ENCODE assay signal across 8 cellular contexts in the genomic region with DNA sequence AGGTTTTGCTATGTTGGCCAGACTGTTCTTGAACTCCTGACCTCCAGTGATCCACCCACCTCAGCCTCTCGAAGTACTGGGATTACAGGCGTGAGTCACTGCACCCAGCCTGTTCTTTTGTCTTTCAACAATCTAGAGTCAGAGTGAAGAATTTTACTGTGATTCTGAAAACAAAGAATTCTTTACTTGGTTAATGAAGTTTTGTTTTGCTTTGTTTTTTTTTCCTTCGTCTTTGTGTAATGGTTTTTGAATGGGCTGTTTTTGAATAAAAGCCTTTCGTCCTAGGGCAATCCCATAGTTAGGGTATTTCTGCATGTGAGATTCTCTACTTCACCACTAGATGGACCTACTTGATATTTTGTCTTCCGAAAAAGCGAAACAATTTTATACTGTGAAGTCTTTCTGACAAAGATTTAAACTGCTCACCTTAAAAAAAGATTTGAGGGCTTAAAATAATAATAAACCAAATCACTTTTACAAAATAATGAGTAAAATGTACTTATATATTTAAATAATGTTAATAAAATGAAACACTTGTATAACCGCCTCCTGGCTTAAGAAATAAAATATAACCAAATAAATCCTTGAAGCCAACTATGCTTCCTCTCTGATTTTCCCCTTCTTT. TPM values are rescaled to one million over a fixed set of nuclear protein-coding genes. Genes with fewer than 3 reads are reported as not detected.
A peak's percentile ranks its signal among the peaks of the same experiment; 100 is the strongest.
DNase-seq lines count a peak whose midpoint lies in the region; ATAC-seq and TF ChIP-seq lines count a peak whose summit lies in the region.

No MANE protein-coding gene starts in this region.

- H4K20me1 ChIP-seq in KMS-11 (ENCODE audit: insufficient read depth), result no peaks in the 10 kb centered on the region

- no peaks in the 10 kb centered on the region for H3K27me3 ChIP-seq in KMS-11 (ENCODE audit: insufficient read depth, low read depth)

- no peaks in the 10 kb centered on the region for H3K36me3 Mint-ChIP-seq in osteocyte (ENCODE audit: unreplicated experiment)

- no peaks in the 10 kb centered on the region for H3K4me1 Mint-ChIP-seq in osteocyte (ENCODE audit: unreplicated experiment)

- H3K4me3 ChIP-seq in KMS-11 (IDR thresholded peaks at IDR 0.05; ENCODE audit: insufficient read depth, low read depth, low read length), result no peak overlapping the region

- peaks cover 23% of the 10 kb centered on the region for H3K27me3 Mint-ChIP-seq in osteocyte (ENCODE audit: unreplicated experiment)

- H3K4me2 ChIP-seq in KMS-11, result no peak overlapping the region

- no peaks in the 10 kb centered on the region for H3K79me2 ChIP-seq in KMS-11 (ENCODE audit: insufficient read depth, low read depth)

- no peak overlapping the region for H3K27ac ChIP-seq in KMS-11

- H3K27ac Mint-ChIP-seq in osteocyte (ENCODE audit: unreplicated experiment), result no peak overlapping the region

- H3K4me1 ChIP-seq in KMS-11 (ENCODE audit: low read depth, poor library complexity, severe bottlenecking), result no peaks in the 10 kb centered on the region

- no peaks in the 10 kb centered on the region for H3K36me3 ChIP-seq in KMS-11 (ENCODE audit: insufficient read depth)

- H3K9me3 Mint-ChIP-seq in osteocyte (ENCODE audit: unreplicated experiment), result no peaks in the 10 kb centered on the region

- peak; percentile 82 for ATAC-seq in SK-N-SH treated with all-trans-retinoic acid at 6 μM for 48 hours
- no peak for ATAC-seq in HG03342 (IDR thresholded peaks at IDR 0.05; ENCODE audit: unreplicated experiment)

- peak; percentile 65 for TF ChIP-seq CTCF in KMS-11 (conservative IDR thresholded peaks at IDR 0.05; ENCODE audit: low read depth, low read length)
- peak; percentile 73 for TF ChIP-seq CTCF in osteocyte (IDR thresholded peaks at IDR 0.05)

- H3K4me3 Mint-ChIP-seq in osteocyte (ENCODE audit: unreplicated experiment), result no peak overlapping the region

- DNase-seq in stimulated activated CD4-positive, alpha-beta T cell treated with anti-CD3 and anti-CD28 coated beads, Interleukin-4, amount 100 ng/mL, for 24 hours, result peak; percentile 29
- DNase-seq in stimulated activated CD4-positive, alpha-beta T cell treated with anti-CD3 and anti-CD28 coated beads, Interleukin-4, amount 100 ng/mL, for 4 hours, result no peak
- DNase-seq in fibroblast of peridontal ligament (ENCODE audit: extremely low read depth) (peak; percentile 60), osteocyte (ENCODE audit: extremely low spot score, unreplicated experiment) (no peak)
- no peak for DNase-seq in stimulated activated CD8-positive, alpha-beta memory T cell treated with anti-CD3 and anti-CD28 coated beads, Interleukin-4, amount 100 ng/mL, for 48 hours

- H3K9ac ChIP-seq in KMS-11, result no peak overlapping the region

- no peak overlapping the region for H2AFZ ChIP-seq in KMS-11 (ENCODE audit: low read depth)

TF ChIP-seq in SK-N-SH treated with all-trans-retinoic acid at 6 μM for 48 hours, 23 proteins besides CTCF, POLR2A, EP300 and RAD21:
- TF ChIP-seq RARB (CRISPR knock-in tag; IDR thresholded peaks at IDR 0.05), result no peak
- no peak for TF ChIP-seq ZNF565 (CRISPR knock-in tag; conservative IDR thresholded peaks at IDR 0.05; ENCODE audit: low read depth)

RNA-seq across cellular contexts. Expression of gene SC5D, which starts 43.4 kb away (rescaled TPM):
- 31.7 and 32.3 TPM in 2 replicates for total RNA-seq in osteocyte

Comparison
In these comparisons a context has a peak if more than half of its experiments do, and no peak if none do; other contexts are left out.
1. DNase-seq: peak in stimulated activated CD4-positive, alpha-beta T cell treated with anti-CD3 and anti-CD28 coated beads, Interleukin-4, amount 100 ng/mL, for 24 hours (single experiment) and fibroblast of peridontal ligament (single experiment); none in stimulated activated CD4-positive, alpha-beta T cell treated with anti-CD3 and anti-CD28 coated beads, Interleukin-4, amount 100 ng/mL, for 4 hours (0 of 2), osteocyte (single experiment) and stimulated activated CD8-positive, alpha-beta memory T cell treated with anti-CD3 and anti-CD28 coated beads, Interleukin-4, amount 100 ng/mL, for 48 hours (single experiment).